8 cellular contexts compared by ENCODE assay signal in the genomic region with DNA sequence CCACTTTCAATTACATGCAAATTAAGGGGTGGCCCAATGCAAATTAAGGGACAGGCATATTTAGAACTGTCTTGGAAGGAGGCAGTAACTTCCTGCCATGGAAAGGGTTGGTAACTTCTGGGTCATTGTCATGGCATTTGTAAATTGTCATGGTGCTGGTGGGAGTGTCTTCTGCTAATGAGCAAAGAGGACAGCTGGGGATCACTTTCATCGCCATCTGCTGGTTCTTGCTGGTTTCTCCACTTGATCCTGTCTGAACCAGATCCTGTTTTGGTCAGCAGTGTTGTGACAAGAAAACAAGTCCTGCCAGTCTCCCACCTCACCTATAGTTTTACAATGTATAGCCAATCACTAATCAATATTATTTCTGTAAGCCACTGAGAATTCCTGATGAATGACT. TPM values are rescaled to one million over a fixed set of nuclear protein-coding genes. Genes with fewer than 3 reads are reported as not detected.
A peak's percentile ranks its signal among the peaks of the same experiment; 100 is the strongest.
DNase-seq lines count a peak whose midpoint lies in the region; ATAC-seq, FAIRE-seq and TF ChIP-seq lines count a peak whose summit lies in the region.

No MANE protein-coding gene starts in this region.

- H3K4me3 ChIP-seq in SK-N-SH (ENCODE audit: low read depth in 2 of 2, low read length in 1 of 2) (no peak overlapping the region), keratinocyte (ENCODE audit: control insufficient read depth in 2 of 3, extremely low read depth in 1 of 3, insufficient read depth in 2 of 3, low read depth in 1 of 3, low read length in 3 of 3) (no peak overlapping the region)

- peak; percentile 44 for TF ChIP-seq CTCF in SK-N-SH (IDR thresholded peaks at IDR 0.05)
- peak; percentile 44 to 65 (median 57) for TF ChIP-seq CTCF in keratinocyte (optimal IDR thresholded peaks at IDR 0.05 in 1 of 3, IDR thresholded peaks at IDR 0.05 in 1 of 3, conservative IDR thresholded peaks at IDR 0.05 in 1 of 3; ENCODE audit: extremely low read depth in 1 of 3, insufficient read depth in 2 of 3, low read length in 3 of 3)

- H3K4me2 ChIP-seq in SK-N-SH (no peak overlapping the region), keratinocyte (ENCODE audit: control insufficient read depth, extremely low read depth, insufficient read depth, low read depth, low read length) (no peak overlapping the region)

- H2AFZ ChIP-seq in SK-N-SH (ENCODE audit: low read depth) (no peak overlapping the region), keratinocyte (ENCODE audit: control insufficient read depth, low read length) (no peak overlapping the region)

- no peaks in the 10 kb centered on the region for H3K9me1 ChIP-seq in keratinocyte (ENCODE audit: control insufficient read depth, extremely low read depth, insufficient read depth, low read length)

- H3K9ac ChIP-seq in SK-N-SH (no peak overlapping the region), keratinocyte (ENCODE audit: control insufficient read depth, extremely low read depth, insufficient read depth, low read length) (no peak overlapping the region)

- peak; percentile 83 for ATAC-seq in GM19328 (IDR thresholded peaks at IDR 0.05; ENCODE audit: unreplicated experiment)
- ATAC-seq in HG03521 (IDR thresholded peaks at IDR 0.05; ENCODE audit: unreplicated experiment): peak; percentile 77
- no peak for ATAC-seq in GM21723 (IDR thresholded peaks at IDR 0.05; ENCODE audit: unreplicated experiment)

- H4K20me1 ChIP-seq in SK-N-SH (ENCODE audit: insufficient read depth) (no peaks in the 10 kb centered on the region), keratinocyte (ENCODE audit: control insufficient read depth, extremely low read depth, insufficient read depth, low read length) (no peaks in the 10 kb centered on the region)

- no peaks in the 10 kb centered on the region for H3K27me3 ChIP-seq in SK-N-SH (ENCODE audit: insufficient read depth)
- no peaks in the 10 kb centered on the region for H3K27me3 ChIP-seq in keratinocyte (ENCODE audit: control insufficient read depth, extremely low read depth, insufficient read depth, low read length)

- H3K36me3 ChIP-seq in SK-N-SH (replicated peaks in 1 of 2; ENCODE audit: control insufficient read depth in 1 of 2, insufficient read depth in 2 of 2, low read length in 1 of 2): no peaks in the 10 kb centered on the region
- H3K36me3 ChIP-seq in keratinocyte (ENCODE audit: control insufficient read depth in 2 of 2, extremely low read depth in 1 of 2, insufficient read depth in 2 of 2, low read length in 2 of 2): no peaks in the 10 kb centered on the region

- H3K9me3 ChIP-seq in SK-N-SH: no peaks in the 10 kb centered on the region
- H3K9me3 ChIP-seq in keratinocyte (ENCODE audit: control insufficient read depth, low read depth, low read length): no peaks in the 10 kb centered on the region

- dilution Hi-C loops in keratinocyte (cut with MboI; ENCODE audit: extremely low pct_ligation_motif_present, low sequenced_read_pairs): no loop called here

- no peaks in the 10 kb centered on the region for H3F3A ChIP-seq in SK-N-SH (replicated peaks; ENCODE audit: insufficient read depth)

- H3K9me2 ChIP-seq in SK-N-SH: no peaks in the 10 kb centered on the region

- POLR2A ChIA-PET in SK-N-SH (lab: Yijun Ruan, JAX): no interaction called here

- peak; percentile 30 for DNase-seq in DMS53 treated with DMSO at 0.1 percent for 48 hours (lab: John Stamatoyannopoulos, UW; ENCODE audit: unreplicated experiment)
- peak; percentile 4 for DNase-seq in SK-N-SH
- DNase-seq in keratinocyte (ENCODE audit: low read depth, low spot score): no peak
- no peak for DNase-seq in NCI-H146 (lab: John Stamatoyannopoulos, UW)
- no peak for DNase-seq in cerebellum (ENCODE audit: low spot score)

- peak; percentile 26; the same call in 1 of the 2 replicates for TF ChIP-seq RAD21 in SK-N-SH (IDR thresholded peaks at IDR 0.05; ENCODE audit: low read length)

- FAIRE-seq in keratinocyte (lab: Jason Lieb, UNC): peak; percentile 78

- 45% methylated on average over 1 of the region's 1 CpG for WGBS in SK-N-SH (ENCODE audit: low lambda C conversion rate)

- H3K27ac ChIP-seq in SK-N-SH (ENCODE audit: low read depth in 2 of 2, low read length in 1 of 2) (no peak overlapping the region), keratinocyte (ENCODE audit: control insufficient read depth, insufficient read depth, low read length) (no peak overlapping the region)

- no peaks in the 10 kb centered on the region for H3K79me2 ChIP-seq in SK-N-SH (ENCODE audit: insufficient read depth)
- H3K79me2 ChIP-seq in keratinocyte (ENCODE audit: control insufficient read depth, insufficient read depth, low read length): no peaks in the 10 kb centered on the region

- H3K4me1 ChIP-seq in SK-N-SH (ENCODE audit: control insufficient read depth in 1 of 2, insufficient read depth in 2 of 2, low read depth in 1 of 2, low read length in 1 of 2) (no peaks in the 10 kb centered on the region), keratinocyte (ENCODE audit: control insufficient read depth, extremely low read depth, insufficient read depth, low read length) (no peaks in the 10 kb centered on the region)

- no peak for TF ChIP-seq EP300 in SK-N-SH (IDR thresholded peaks at IDR 0.05; ENCODE audit: borderline replicate concordance in 1 of 2, low read depth in 1 of 2, low read length in 1 of 2)

- CTCF ChIA-PET in SK-N-SH (lab: Yijun Ruan, JAX): interaction anchor here (0.8 to 4.0 kb wide), 4 partner anchors 11 to 17 kb away, joined by 3 to 29 read pairs (median 5); no protein-coding TSS in a partner anchor

TF ChIP-seq in SK-N-SH, 30 proteins besides CTCF, POLR2A, EP300 and RAD21:
- TF ChIP-seq SMC3 (IDR thresholded peaks at IDR 0.05; ENCODE audit: low read depth, low read length) (peak; percentile 30; the same call in 1 of the 2 replicates), IRF3 (IDR thresholded peaks at IDR 0.05; ENCODE audit: low read depth, low read length) (no peak), EZH2phosphoT487 (IDR thresholded peaks at IDR 0.05; ENCODE audit: borderline replicate concordance, low read depth) (no peak)

RNA-seq across cellular contexts. Expression of gene UGT3A2, which starts 23.4 kb away (rescaled TPM):
- polyA plus RNA-seq in SK-N-SH (2012; rRNA removed) (0.05 TPM in 1 of 2 replicates, not detected in the other), keratinocyte (0.03 to 0.09 TPM (median 0.07 TPM) in 3 replicates)
- polyA plus RNA-seq in SK-N-SH (2012; cell fraction: cytosol; rRNA removed): 0.01 and 0.04 TPM in 2 replicates
- polyA plus RNA-seq in SK-N-SH (2012; cell fraction: nucleus; rRNA removed): not detected in 2 replicates
- polyA plus RNA-seq in keratinocyte (2011; ENCODE audit: low read depth): not detected
- polyA plus RNA-seq in keratinocyte (2011; cell fraction: cytosol; rRNA removed): 0.04 and 0.06 TPM in 2 replicates
- polyA plus RNA-seq in keratinocyte (2011; cell fraction: nucleus; rRNA removed): 0.05 and 0.11 TPM in 2 replicates
- polyA plus RNA-seq in keratinocyte (2012; ENCODE audit: low replicate concordance): 0.08 TPM in 1 of 2 replicates, not detected in the other
- polyA minus RNA-seq in keratinocyte: not detected in 3 replicates
- not detected for polyA minus RNA-seq in keratinocyte (2011; cell fraction: cytosol; rRNA and poly(A)+ RNA removed)
- not detected in 2 replicates for polyA minus RNA-seq in keratinocyte (2011; cell fraction: nucleus; rRNA and poly(A)+ RNA removed)
- 0.18 TPM for total RNA-seq in cerebellum

Comparison
In these comparisons a context has a peak if more than half of its experiments do, and no peak if none do; other contexts are left out.
1. DNase-seq: peak in DMS53 treated with DMSO at 0.1 percent for 48 hours (single experiment) and SK-N-SH (single experiment); none in keratinocyte (single experiment), NCI-H146 (single experiment) and cerebellum (single experiment).